1 cellular context compared by ENCODE assay signal in genomic region chr1:15678578-15678977, GRCh38.
TF ChIP-seq lines count a peak whose summit lies in the region.

No MANE protein-coding gene starts in this region.

TF ChIP-seq in GM12878, 131 proteins besides CTCF, POLR2A, EP300 and RAD21 (continued from another document):
- TF ChIP-seq ZBTB11 (CRISPR knock-in tag; IDR thresholded peaks at IDR 0.05) (no peak), BHLHE40 (IDR thresholded peaks at IDR 0.05; ENCODE audit: borderline replicate concordance in 1 of 2, low read depth in 2 of 2, low read length in 1 of 2) (peak in 1 of 2 experiments; percentile 31; a peak in 1 of 4 replicates), BCL11A (IDR thresholded peaks at IDR 0.05; ENCODE audit: low read depth, low read length) (no peak), EGR1 (IDR thresholded peaks at IDR 0.05; ENCODE audit: borderline replicate concordance in 1 of 2, low read depth in 2 of 2, low read length in 2 of 2) (no peak), RELB (IDR thresholded peaks at IDR 0.05; ENCODE audit: low read depth) (no peak), ZNF384 (IDR thresholded peaks at IDR 0.05; ENCODE audit: borderline replicate concordance, low read depth, low read length) (no peak), ZBTB4 (CRISPR knock-in tag; IDR thresholded peaks at IDR 0.05) (no peak), SIX5 (IDR thresholded peaks at IDR 0.05; ENCODE audit: low read depth, low read length, severe bottlenecking) (no peak), ZSCAN29 (IDR thresholded peaks at IDR 0.05) (no peak), RELA (IDR thresholded peaks at IDR 0.05; ENCODE audit: borderline replicate concordance, partially characterized antibody) (no peak), RB1 (IDR thresholded peaks at IDR 0.05; ENCODE audit: borderline replicate concordance) (no peak), SKIL (IDR thresholded peaks at IDR 0.05; ENCODE audit: low read depth, poor library complexity, severe bottlenecking) (no peak), RAD51 (IDR thresholded peaks at IDR 0.05) (peak; percentile 46; the same call in 1 of the 2 replicates)
